In the genomic region with DNA sequence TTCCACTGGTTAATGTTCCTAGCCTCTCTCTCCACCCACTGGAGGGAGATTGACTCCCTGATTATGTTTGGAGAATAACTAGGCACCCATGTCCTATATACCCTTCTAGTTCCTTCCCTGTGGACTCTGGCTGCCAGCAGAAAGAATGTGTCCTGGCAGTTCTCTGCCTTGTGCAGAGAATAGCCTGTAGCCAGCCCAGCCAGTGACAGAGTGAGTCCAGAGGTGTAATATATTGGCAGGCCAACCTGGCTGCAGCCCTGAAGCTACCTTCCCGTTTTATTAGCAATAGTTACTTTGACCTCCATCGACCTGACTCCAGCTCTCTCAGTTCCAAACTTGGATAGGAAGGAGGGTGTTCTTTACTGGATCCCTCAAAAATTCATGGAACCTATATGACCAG, we compare ENCODE assay signal across 18 cellular contexts. TPM values are rescaled to one million over a fixed set of nuclear protein-coding genes. Genes with fewer than 3 reads are reported as not detected.
DNase-seq lines count a peak whose midpoint lies in the region; ATAC-seq, FAIRE-seq and TF ChIP-seq lines count a peak whose summit lies in the region.
"Had no signal": no experiment of that assay in that cellular context is flagged by ENCODE, and none has a peak within 500 bp of the region (broad histone marks: within the 10 kb centered on the region; RNA-seq: fewer than 3 reads in every experiment).

No MANE protein-coding gene starts in this region.

- no peaks in the 10 kb centered on the region for H3K36me3 ChIP-seq in mucosa of descending colon (ENCODE audit: low read depth)

- TF ChIP-seq CTCF in A549 (IDR thresholded peaks at IDR 0.05) = no peak
- no peak for TF ChIP-seq CTCF in WTC11 (IDR thresholded peaks at IDR 0.05)
- no peak for TF ChIP-seq CTCF in mucosa of descending colon (IDR thresholded peaks at IDR 0.05)
- TF ChIP-seq CTCF in GM10266 (IDR thresholded peaks at IDR 0.05; ENCODE audit: control insufficient read depth, insufficient read depth, low read depth, missing control alignments) = no peak

- H3K9me3 ChIP-seq in A549 = no peaks in the 10 kb centered on the region
- H3K9me3 ChIP-seq in mucosa of descending colon = no peaks in the 10 kb centered on the region
- H3K9me3 ChIP-seq: SJCRH30 had no signal

- H3K4me1 ChIP-seq in A549 = no peaks in the 10 kb centered on the region
- no peaks in the 10 kb centered on the region for H3K4me1 ChIP-seq in mucosa of descending colon (ENCODE audit: low read depth)
- H3K4me1 ChIP-seq: SJCRH30 had no signal

- no peak overlapping the region for H3K4me2 ChIP-seq in A549

- WGBS in A549 (ENCODE audit: missing lambda C conversion rate) = 65% methylated on average over 2 of the region's 2 CpGs

- no peak overlapping the region for H3K4me3 Mint-ChIP-seq in WTC11
- H3K4me3 Mint-ChIP-seq: CD14-positive monocyte had no signal

- CTCF ChIA-PET in A549 (lab: Yijun Ruan, JAX) (interaction anchor here (0.8 to 2.2 kb wide), 8 partner anchors 8 to 222 kb away, joined by 3 to 9 read pairs (median 3); partner anchors contain the start of gene SETD9), WTC11 (lab: Charles Lee) (interaction anchor here (0.5 to 1.4 kb wide), 5 partner anchors 17 to 981 kb away, joined by 3 to 6 read pairs (median 5); no protein-coding TSS in a partner anchor)

- peak; percentile 13 to 56; a peak in 4 of 6 replicates for ATAC-seq in A549
- peak; percentile 34; the same call in 1 of the 2 replicates for ATAC-seq in WTC11
- ATAC-seq in left cardiac atrium = peak; percentile 65 to 86
- peak; percentile 70 for ATAC-seq in mucosa of descending colon
- no peak for ATAC-seq in HG03521 (IDR thresholded peaks at IDR 0.05; ENCODE audit: unreplicated experiment)

- POLR2A ChIA-PET in A549 (lab: Yijun Ruan, JAX) = interaction anchor here (1.9 kb wide), 1 partner anchor 8 kb away, joined by 14 read pairs; the partner anchor contains the start of gene SETD9
- POLR2A ChIA-PET in WTC11 (lab: Charles Lee) = interaction anchor here (0.5 to 1.6 kb wide), 4 partner anchors 8 to 256 kb away, joined by 6 to 13 read pairs (median 6); partner anchors contain the start of genes GPBP1 and SETD9

- peaks cover 10% of the 10 kb centered on the region for H3K4me1 Mint-ChIP-seq in WTC11
- H3K4me1 Mint-ChIP-seq: CD14-positive monocyte had no signal

- FAIRE-seq in A549 (lab: Jason Lieb, UNC) = no peak
- FAIRE-seq: H1 had no signal

- no peaks in the 10 kb centered on the region for H3K27me3 Mint-ChIP-seq in WTC11 (ENCODE audit: low read depth)

- intact Hi-C loops in left cardiac atrium (cut with DNase I) (no loop called here), mucosa of descending colon (cut with DNase I, micrococcal nuclease) (no loop called here)

- peak overlapping the region; percentile 79 for H3K27ac Mint-ChIP-seq in WTC11

- DNase-seq in A549 (ENCODE audit: low read depth in 1 of 2, low spot score in 1 of 2) (no peak), WTC11 (ENCODE audit: low spot score) (no peak), left cardiac atrium (peak; percentile 32), mucosa of descending colon (no peak), Ammon's horn (ENCODE audit: low spot score) (no peak), GM10266 (ENCODE audit: extremely low spot score) (no peak)
- no peak for DNase-seq in effector CD8-positive, alpha-beta T cell (lab: John Stamatoyannopoulos, UW)
- DNase-seq: COR-L47, DMS79 treated with DMSO at 0.1 percent for 48 hours, GDM1, Karpas-422, NCI-H2029, NCI-H2171 treated with DMSO at 0.1 percent for 48 hours, NCI-H82, SJCRH30 had no signal

- peaks cover 2% of the 10 kb centered on the region for H3K9me3 Mint-ChIP-seq in WTC11
- H3K9me3 Mint-ChIP-seq: CD14-positive monocyte had no signal

- H3K36me3 Mint-ChIP-seq in WTC11 = peaks cover 19% of the 10 kb centered on the region

- TF ChIP-seq RAD21 in A549 (conservative IDR thresholded peaks at IDR 0.05 in 1 of 2, IDR thresholded peaks at IDR 0.05 in 1 of 2) = no peak

- no peak for TF ChIP-seq POLR2A in A549 (IDR thresholded peaks at IDR 0.05; ENCODE audit: low read length)

- H3K4me3 ChIP-seq in A549 (no peak overlapping the region), mucosa of descending colon (no peak overlapping the region)
- H3K4me3 ChIP-seq: SJCRH30 had no signal

- no peak overlapping the region for H3K27ac ChIP-seq in A549
- H3K27ac ChIP-seq: SJCRH30 had no signal

- TF ChIP-seq EP300 in A549 (IDR thresholded peaks at IDR 0.05) = no peak

TF ChIP-seq in A549, 52 proteins besides CTCF, POLR2A, EP300 and RAD21:
- TF ChIP-seq RARB (CRISPR knock-in tag; IDR thresholded peaks at IDR 0.05) (no peak), MAX (IDR thresholded peaks at IDR 0.05) (no peak), FOSL2 (IDR thresholded peaks at IDR 0.05) (no peak), FOSL2 (CRISPR knock-in tag; IDR thresholded peaks at IDR 0.05) (no peak), ZC3H11A (IDR thresholded peaks at IDR 0.05) (no peak), TP53 (CRISPR knock-in tag; IDR thresholded peaks at IDR 0.05) (no peak), EHF (CRISPR knock-in tag; IDR thresholded peaks at IDR 0.05) (no peak), MAFK (IDR thresholded peaks at IDR 0.05; ENCODE audit: partially characterized antibody) (no peak)
- TF ChIP-seq, protein P1, sequence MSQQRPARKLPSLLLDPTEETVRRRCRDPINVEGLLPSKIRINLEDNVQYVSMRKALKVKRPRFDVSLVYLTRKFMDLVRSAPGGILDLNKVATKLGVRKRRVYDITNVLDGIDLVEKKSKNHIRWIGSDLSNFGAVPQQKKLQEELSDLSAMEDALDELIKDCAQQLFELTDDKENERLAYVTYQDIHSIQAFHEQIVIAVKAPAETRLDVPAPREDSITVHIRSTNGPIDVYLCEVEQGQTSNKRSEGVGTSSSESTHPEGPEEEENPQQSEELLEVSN (IDR thresholded peaks at IDR 0.05; ENCODE audit: borderline replicate concordance, low read depth) = no peak

TF ChIP-seq in WTC11, 78 proteins besides CTCF, POLR2A, EP300 and RAD21:
- no peak for TF ChIP-seq EMX1 (CRISPR knock-in tag; IDR thresholded peaks at IDR 0.05)

RNA-seq across cellular contexts. Expression of gene SETD9, which starts 8.1 kb away (rescaled TPM):
- polyA plus RNA-seq in A549 (2011; rRNA removed) = 9.4 and 13.1 TPM in 2 replicates
- 3.6 and 4.3 TPM in 2 replicates for polyA plus RNA-seq in A549 (2012; cell fraction: cytosol; rRNA removed)
- polyA plus RNA-seq in A549 (2012; cell fraction: nucleus; rRNA removed) = 1.2 and 1.9 TPM in 2 replicates
- 8.5 to 9.4 TPM (median 8.7 TPM) in 3 replicates for polyA plus RNA-seq in A549 (2017; fragmentation: RNase III; extraction: RNeasy Plus Mini Kit Qiagen cat#74134 plus additional on column Dnase treatment)
- 2.9 and 3.0 TPM in 2 replicates for polyA minus RNA-seq in A549 (2011; rRNA and poly(A)+ RNA removed)
- total RNA-seq in WTC11 (2021) = 6.7 to 9.5 TPM (median 8.1 TPM) in 3 replicates
- total RNA-seq in left cardiac atrium = 10 to 100 TPM; 10.4 to 14.5 TPM
- total RNA-seq in mucosa of descending colon = 10 to 100 TPM; 11.1 to 23.8 (median 18.9) TPM

RNA-seq across cellular contexts. Expression of gene MIER3, which starts 34.4 kb away (rescaled TPM):
- polyA plus RNA-seq in A549 (2011; rRNA removed) = 20.8 and 26.1 TPM in 2 replicates
- polyA plus RNA-seq in A549 (2012; cell fraction: cytosol; rRNA removed) = 3.3 and 3.5 TPM in 2 replicates
- polyA plus RNA-seq in A549 (2012; cell fraction: nucleus; rRNA removed) = 5.0 and 5.7 TPM in 2 replicates
- 9.4 to 10.0 TPM (median 9.7 TPM) in 3 replicates for polyA plus RNA-seq in A549 (2017; fragmentation: RNase III; extraction: RNeasy Plus Mini Kit Qiagen cat#74134 plus additional on column Dnase treatment)
- polyA minus RNA-seq in A549 (2011; rRNA and poly(A)+ RNA removed) = 26.4 and 33.6 TPM in 2 replicates
- total RNA-seq in WTC11 (2021) = 27.5 to 27.8 TPM (median 27.8 TPM) in 3 replicates
- total RNA-seq in left cardiac atrium = 10 to 100 TPM; 12.6 to 16.6 TPM
- total RNA-seq in mucosa of descending colon = 100 to 1,000 TPM in 2 of 3 donors, 10 to 100 TPM in 1; 95.6 to 171 (median 100) TPM
